Comparison of ENCODE assay signal across 1 cellular context in genomic region chr6:160810238-160810637, GRCh38.
TF ChIP-seq lines count a peak whose summit lies in the region.

No MANE protein-coding gene starts in this region.

TF ChIP-seq in HepG2, 621 proteins besides CTCF, POLR2A, EP300 and RAD21 (continued from another document):
- TF ChIP-seq AHDC1 (CRISPR knock-in tag; IDR thresholded peaks at IDR 0.05; ENCODE audit: borderline replicate concordance) (peak; percentile 60; the same call in 1 of the 2 replicates), TBX3 (IDR thresholded peaks at IDR 0.05; ENCODE audit: borderline replicate concordance) (peak; percentile 68; the same call in 1 of the 2 replicates), ZNF878 (CRISPR knock-in tag; IDR thresholded peaks at IDR 0.05) (no peak), ZBTB8A (CRISPR knock-in tag; IDR thresholded peaks at IDR 0.05; ENCODE audit: borderline replicate concordance, low read depth) (no peak), HHEX (CRISPR knock-in tag; IDR thresholded peaks at IDR 0.05) (peak; percentile 68; the same call in 1 of the 2 replicates)
- TF ChIP-seq, protein P1, sequence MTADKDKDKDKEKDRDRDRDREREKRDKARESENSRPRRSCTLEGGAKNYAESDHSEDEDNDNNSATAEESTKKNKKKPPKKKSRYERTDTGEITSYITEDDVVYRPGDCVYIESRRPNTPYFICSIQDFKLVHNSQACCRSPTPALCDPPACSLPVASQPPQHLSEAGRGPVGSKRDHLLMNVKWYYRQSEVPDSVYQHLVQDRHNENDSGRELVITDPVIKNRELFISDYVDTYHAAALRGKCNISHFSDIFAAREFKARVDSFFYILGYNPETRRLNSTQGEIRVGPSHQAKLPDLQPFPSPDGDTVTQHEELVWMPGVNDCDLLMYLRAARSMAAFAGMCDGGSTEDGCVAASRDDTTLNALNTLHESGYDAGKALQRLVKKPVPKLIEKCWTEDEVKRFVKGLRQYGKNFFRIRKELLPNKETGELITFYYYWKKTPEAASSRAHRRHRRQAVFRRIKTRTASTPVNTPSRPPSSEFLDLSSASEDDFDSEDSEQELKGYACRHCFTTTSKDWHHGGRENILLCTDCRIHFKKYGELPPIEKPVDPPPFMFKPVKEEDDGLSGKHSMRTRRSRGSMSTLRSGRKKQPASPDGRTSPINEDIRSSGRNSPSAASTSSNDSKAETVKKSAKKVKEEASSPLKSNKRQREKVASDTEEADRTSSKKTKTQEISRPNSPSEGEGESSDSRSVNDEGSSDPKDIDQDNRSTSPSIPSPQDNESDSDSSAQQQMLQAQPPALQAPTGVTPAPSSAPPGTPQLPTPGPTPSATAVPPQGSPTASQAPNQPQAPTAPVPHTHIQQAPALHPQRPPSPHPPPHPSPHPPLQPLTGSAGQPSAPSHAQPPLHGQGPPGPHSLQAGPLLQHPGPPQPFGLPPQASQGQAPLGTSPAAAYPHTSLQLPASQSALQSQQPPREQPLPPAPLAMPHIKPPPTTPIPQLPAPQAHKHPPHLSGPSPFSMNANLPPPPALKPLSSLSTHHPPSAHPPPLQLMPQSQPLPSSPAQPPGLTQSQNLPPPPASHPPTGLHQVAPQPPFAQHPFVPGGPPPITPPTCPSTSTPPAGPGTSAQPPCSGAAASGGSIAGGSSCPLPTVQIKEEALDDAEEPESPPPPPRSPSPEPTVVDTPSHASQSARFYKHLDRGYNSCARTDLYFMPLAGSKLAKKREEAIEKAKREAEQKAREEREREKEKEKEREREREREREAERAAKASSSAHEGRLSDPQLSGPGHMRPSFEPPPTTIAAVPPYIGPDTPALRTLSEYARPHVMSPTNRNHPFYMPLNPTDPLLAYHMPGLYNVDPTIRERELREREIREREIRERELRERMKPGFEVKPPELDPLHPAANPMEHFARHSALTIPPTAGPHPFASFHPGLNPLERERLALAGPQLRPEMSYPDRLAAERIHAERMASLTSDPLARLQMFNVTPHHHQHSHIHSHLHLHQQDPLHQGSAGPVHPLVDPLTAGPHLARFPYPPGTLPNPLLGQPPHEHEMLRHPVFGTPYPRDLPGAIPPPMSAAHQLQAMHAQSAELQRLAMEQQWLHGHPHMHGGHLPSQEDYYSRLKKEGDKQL (CRISPR knock-in tag; IDR thresholded peaks at IDR 0.05; ENCODE audit: low read depth), result 0 out of 2 replicates have a peak, but pooled peaks have one; percentile 19
TF ChIP-seq in HepG2: peak in this region for 9.
